29 cellular contexts compared by ENCODE assay signal in genomic region chr2:23246992-23247683, GRCh38.
"Had no signal": no experiment of that assay in that cellular context is flagged by ENCODE, and none has a peak within 500 bp of the region (broad histone marks: within the 10 kb centered on the region; RNA-seq: fewer than 3 reads in every experiment).

No MANE protein-coding gene starts in this region.

- H3K9me3 ChIP-seq: ascending aorta, colonic mucosa, SJCRH30 had no signal

- H3K4me3 ChIP-seq: ascending aorta, cardiac muscle cell, colonic mucosa, SJCRH30, SK-N-MC had no signal

- ATAC-seq: activated CD4-positive, alpha-beta T cell treated with anti-CD3 and anti-CD28 coated beads for 36 hours; activated CD4-positive, CD25-positive, alpha-beta regulatory T cell treated with anti-CD3 and anti-CD28 coated beads, Interleukin-2, amount 50 U/mL, for 24 hours; activated CD8-positive, alpha-beta T cell treated with anti-CD3 and anti-CD28 coated beads, Interleukin-2, amount 10 ng/mL, durations not matched to agents 7 days and 5 days; Panc1; WTC11 had no signal

- H3K9ac ChIP-seq: KMS-11 had no signal

- FAIRE-seq: TTC549 had no signal

- H3K27me3 ChIP-seq: ascending aorta, cardiac muscle cell, colonic mucosa, SJCRH30 had no signal

- H3K4me1 ChIP-seq: colonic mucosa had no signal

- H3K4me2 ChIP-seq: KMS-11 had no signal

- H3K27ac ChIP-seq: ascending aorta, cardiac muscle cell, colonic mucosa, KMS-11, SJCRH30, SK-N-MC had no signal

- DNase-seq: activated CD4-positive, alpha-beta T cell treated with anti-CD3 and anti-CD28 coated beads for 36 hours; activated CD4-positive, alpha-beta T cell treated with anti-CD3 and anti-CD28 coated beads, Interleukin-2, amount 10 ng/mL, durations not matched to agents 7 days and 5 days; activated CD4-positive, alpha-beta T cell treated with anti-CD3 and anti-CD28 coated beads, Interleukin-2, amount 50 U/mL, for 48 hours; activated CD8-positive, alpha-beta T cell treated with anti-CD3 and anti-CD28 coated beads, Interleukin-2, amount 10 ng/mL, durations not matched to agents 7 days and 5 days; activated gamma-delta T cell; activated naive CD4-positive, alpha-beta T cell treated with Interleukin-2 at 50 U/mL for 16 hours; activated naive CD8-positive, alpha-beta T cell treated with anti-CD3 and anti-CD28 coated beads, Interleukin-2, amount 10 ng/mL, durations not matched to agents 7 days and 5 days; activated T-cell treated with anti-CD3 and anti-CD28 coated beads, Interleukin-2, amount 50 U/mL, for 24 hours; amygdala; colonic mucosa; NCI-H1092 treated with DMSO at 0.1 percent for 48 hours; NCI-H1417 treated with DMSO at 0.1 percent for 48 hours; NCI-H1694 treated with DMSO at 0.1 percent for 48 hours; NCI-H2029; NCI-H2107; NCI-H2171; NCI-H446 treated with DMSO at 0.1 percent for 48 hours; NCI-H524; NCI-H69; SHP77; SJCRH30 had no signal

- H3K36me3 ChIP-seq: ascending aorta, cardiac muscle cell, colonic mucosa, SJCRH30 had no signal
